8 cellular contexts compared by ENCODE assay signal in genomic region chr5:126852104-126852531, GRCh38.
DNase-seq lines count a peak whose midpoint lies in the region; ATAC-seq lines count a peak whose summit lies in the region.

No MANE protein-coding gene starts in this region.

- no peaks in the 10 kb centered on the region for H3K9me3 Mint-ChIP-seq in T-helper 2 cell treated with Interferon-gamma antibody and Interleukin-4, amounts not matched to agents 5 μg/mL and 100 μg/mL, for 36 hours

- 42 to 43% methylated on average over 3 of the region's 3 CpGs for WGBS in GM23248 (ENCODE audit: low coverage in 1 of 2, low lambda C conversion rate in 2 of 2, missing lambda C conversion rate in 2 of 2), 2 experiments

- no peaks in the 10 kb centered on the region for H3K79me2 ChIP-seq in GM23248 (ENCODE audit: insufficient read depth)
- 0 out of 2 replicates have a peak, but pooled peaks cover 7% of the 10 kb centered on the region for H3K79me2 ChIP-seq in Karpas-422 (ENCODE audit: low read length)

- H3K4me3 ChIP-seq in GM23248 (no peak overlapping the region), Karpas-422 (ENCODE audit: low read length) (no peak overlapping the region)

- H3K4me2 ChIP-seq in GM23248 (ENCODE audit: unreplicated experiment) (no peak overlapping the region), Karpas-422 (ENCODE audit: low read depth, low read length, poor library complexity, severe bottlenecking) (no peak overlapping the region)

- peak; percentile 40 for DNase-seq in GM23248
- no peak for DNase-seq in T-helper 2 cell treated with Interferon-gamma antibody and Interleukin-4, amounts not matched to agents 5 μg/mL and 100 μg/mL, for 36 hours (ENCODE audit: low spot score)
- peak; percentile 36 for DNase-seq in medulla oblongata (ENCODE audit: extremely low spot score)
- DNase-seq in head of caudate nucleus, result no peak
- no peak for DNase-seq in amygdala (lab: John Stamatoyannopoulos, UW)
- DNase-seq in Ammon's horn (ENCODE audit: low spot score), result no peak
- no peak for DNase-seq in Karpas-422

- peaks cover 23% of the 10 kb centered on the region for H3K36me3 Mint-ChIP-seq in T-helper 2 cell treated with Interferon-gamma antibody and Interleukin-4, amounts not matched to agents 5 μg/mL and 100 μg/mL, for 36 hours (ENCODE audit: low read depth)

- H2AFZ ChIP-seq in GM23248 (no peak overlapping the region), Karpas-422 (ENCODE audit: low read length) (no peak overlapping the region)

- no peaks in the 10 kb centered on the region for H3K27me3 ChIP-seq in GM23248 (replicated peaks; ENCODE audit: insufficient read depth)
- no peaks in the 10 kb centered on the region for H3K27me3 ChIP-seq in Karpas-422 (ENCODE audit: low read length)

- in situ Hi-C loops in GM23248 (cut with MboI), result no loop called here

- H3K9me2 ChIP-seq in GM23248 (ENCODE audit: insufficient read depth) (no peaks in the 10 kb centered on the region), Karpas-422 (replicated peaks; ENCODE audit: insufficient read depth, low read length) (no peaks in the 10 kb centered on the region)

- peak; percentile 78 for ATAC-seq in GM18517 (IDR thresholded peaks at IDR 0.05; ENCODE audit: unreplicated experiment)

- no peaks in the 10 kb centered on the region for H3F3A ChIP-seq in GM23248 (ENCODE audit: insufficient read depth)

- H3K9me3 ChIP-seq in GM23248 (ENCODE audit: low read depth) (no peaks in the 10 kb centered on the region), Karpas-422 (ENCODE audit: low read length) (no peaks in the 10 kb centered on the region)

- H3K4me1 ChIP-seq in GM23248 (ENCODE audit: insufficient read depth) (no peaks in the 10 kb centered on the region), Karpas-422 (ENCODE audit: low read length) (no peaks in the 10 kb centered on the region)

- intact Hi-C loops in head of caudate nucleus (cut with DNase I), result no loop called here

- peak overlapping the region; percentile 89 for H3K27ac Mint-ChIP-seq in T-helper 2 cell treated with Interferon-gamma antibody and Interleukin-4, amounts not matched to agents 5 μg/mL and 100 μg/mL, for 36 hours

- H3K9ac ChIP-seq in GM23248 (no peak overlapping the region), Karpas-422 (ENCODE audit: low read length) (no peak overlapping the region)

- no peaks in the 10 kb centered on the region for H4K20me1 ChIP-seq in GM23248 (ENCODE audit: insufficient read depth)
- H4K20me1 ChIP-seq in Karpas-422 (ENCODE audit: insufficient read depth, low read depth, low read length), result no peaks in the 10 kb centered on the region

- H3K36me3 ChIP-seq in GM23248 (ENCODE audit: low read depth), result no peaks in the 10 kb centered on the region
- H3K36me3 ChIP-seq in Karpas-422 (ENCODE audit: insufficient read depth, low read length), result peaks cover 9% of the 10 kb centered on the region

- peak overlapping the region; percentile 84 for H3K4me3 Mint-ChIP-seq in T-helper 2 cell treated with Interferon-gamma antibody and Interleukin-4, amounts not matched to agents 5 μg/mL and 100 μg/mL, for 36 hours

- peaks cover 43% of the 10 kb centered on the region for H3K4me1 Mint-ChIP-seq in T-helper 2 cell treated with Interferon-gamma antibody and Interleukin-4, amounts not matched to agents 5 μg/mL and 100 μg/mL, for 36 hours (ENCODE audit: low read depth)

- H3K27ac ChIP-seq in GM23248 (no peak overlapping the region), Karpas-422 (ENCODE audit: low read length) (no peak overlapping the region)

- H3K27me3 Mint-ChIP-seq in T-helper 2 cell treated with Interferon-gamma antibody and Interleukin-4, amounts not matched to agents 5 μg/mL and 100 μg/mL, for 36 hours (ENCODE audit: low read depth), result no peaks in the 10 kb centered on the region

Comparison
In these comparisons a context has a peak if more than half of its experiments do, and no peak if none do; other contexts are left out.
1. DNase-seq: peak in GM23248 (single experiment) and medulla oblongata (single experiment); none in T-helper 2 cell treated with Interferon-gamma antibody and Interleukin-4, amounts not matched to agents 5 μg/mL and 100 μg/mL, for 36 hours (single experiment), head of caudate nucleus (0 of 42), amygdala (0 of 56), Ammon's horn (single experiment) and Karpas-422 (single experiment).